Comparison of ENCODE assay signal across 9 cellular contexts in genomic region chr2:238321467-238321866, GRCh38. TPM values are rescaled to one million over a fixed set of nuclear protein-coding genes. Genes with fewer than 3 reads are reported as not detected.
DNase-seq lines count a peak whose midpoint lies in the region; ATAC-seq and TF ChIP-seq lines count a peak whose summit lies in the region.
"Had no signal": no experiment of that assay in that cellular context is flagged by ENCODE, and none has a peak within 500 bp of the region (broad histone marks: within the 10 kb centered on the region; RNA-seq: fewer than 3 reads in every experiment).

No MANE protein-coding gene starts in this region.

- H3K27me3 ChIP-seq in GM23338 (ENCODE audit: insufficient read depth), result peaks cover 7% of the 10 kb centered on the region

- no peaks in the 10 kb centered on the region for H4K20me1 ChIP-seq in GM23338 (replicated peaks; ENCODE audit: insufficient read depth)

- H3K4me1 ChIP-seq in GM23338 (ENCODE audit: insufficient read depth), result peaks cover 9% of the 10 kb centered on the region; the same call in 1 of the 2 replicates

- H3K4me3 ChIP-seq in GM23338, result peak overlapping the region; percentile 68
- peak overlapping the region; percentile 72 for H3K4me3 ChIP-seq in fibroblast of villous mesenchyme (ENCODE audit: low read depth, low read length)
- peak overlapping the region; percentile 59 for H3K4me3 ChIP-seq in skeletal muscle cell (ENCODE audit: low read depth, low read length)

- DNase-seq in GM23338 (ENCODE audit: low spot score) (no peak), T-cell (no peak), fibroblast of villous mesenchyme (ENCODE audit: low read depth) (no peak), skeletal muscle cell (ENCODE audit: low read depth) (no peak), mucosa of gallbladder (ENCODE audit: low spot score) (no peak), cerebellar nuclear complex (lab: John Stamatoyannopoulos, UW) (no peak), SHP77 treated with DMSO at 0.1 percent for 48 hours (lab: John Stamatoyannopoulos, UW) (no peak)
- DNase-seq in stimulated activated CD4-positive, alpha-beta T cell treated with anti-CD3 and anti-CD28 coated beads, Interleukin-12 subunit alpha, Interleukin-12 subunit beta, amount 100 ng/mL, for 4 hours, result no peak
- DNase-seq: NCI-H526 treated with DMSO at 0.1 percent for 48 hours had no signal

- H3K4me3 Mint-ChIP-seq in GM23338 (peak overlapping the region; percentile 86), T-cell (peak overlapping the region; percentile 71 to 81 (median 74))

- CTCF ChIA-PET in T-cell (lab: Charles Lee), result no interaction called here

- H3K4me2 ChIP-seq in GM23338, result peak overlapping the region; percentile 94

- H2AFZ ChIP-seq in GM23338, result 0 out of 2 replicates have a peak overlapping the region, but pooled peaks have one; percentile 63

- H3K36me3 Mint-ChIP-seq in GM23338 (ENCODE audit: low read depth) (no peaks in the 10 kb centered on the region; the same call in 2 of the 3 replicates), T-cell (peaks cover 14% of the 10 kb centered on the region)

- H3K9me2 ChIP-seq in GM23338 (ENCODE audit: insufficient read depth), result no peaks in the 10 kb centered on the region

- H3K27me3 Mint-ChIP-seq in GM23338 (ENCODE audit: insufficient read depth, low read depth, poor library complexity) (peaks cover 12% of the 10 kb centered on the region), T-cell (no peaks in the 10 kb centered on the region)

- no peaks in the 10 kb centered on the region for H3F3A ChIP-seq in GM23338 (replicated peaks; ENCODE audit: low read depth)

- H3K36me3 ChIP-seq in GM23338 (ENCODE audit: insufficient read depth), result no peaks in the 10 kb centered on the region

- 0 out of 2 replicates have a peak, but pooled peaks cover 13% of the 10 kb centered on the region for H3K79me2 ChIP-seq in GM23338 (replicated peaks; ENCODE audit: insufficient read depth)

- H3K4me1 Mint-ChIP-seq in GM23338 (peaks cover 9% of the 10 kb centered on the region; the same call in 2 of the 3 replicates), T-cell (peaks cover 16 to 24% (median 20%) of the 10 kb centered on the region in 3 donors)

- no peak overlapping the region for H3K27ac ChIP-seq in GM23338 (ENCODE audit: low read depth)

- ATAC-seq in GM23338, result no peak
- ATAC-seq in T-cell (replicated peaks in 1 of 4), result no peak

- TF ChIP-seq CTCF in GM23338 (conservative IDR thresholded peaks at IDR 0.05; ENCODE audit: low read depth in 2 of 2), result no peak
- TF ChIP-seq CTCF in fibroblast of villous mesenchyme (IDR thresholded peaks at IDR 0.05; ENCODE audit: insufficient read depth, low read depth, low read length), result no peak

- POLR2A ChIA-PET in T-cell (lab: Charles Lee), result interaction anchor here (0.6 kb wide), 2 partner anchors 35 to 243 kb away, joined by 3 to 5 read pairs; no protein-coding TSS in a partner anchor

- H3K9me3 Mint-ChIP-seq in GM23338 (peaks cover 3% of the 10 kb centered on the region; the same call in 1 of the 3 replicates), T-cell (no peaks in the 10 kb centered on the region)

- H3K27ac Mint-ChIP-seq in GM23338, result no peak overlapping the region
- H3K27ac Mint-ChIP-seq in T-cell, result peak overlapping the region in 1 of 2 donors; percentile 48

TF ChIP-seq in GM23338, 12 proteins besides CTCF, POLR2A, EP300 and RAD21:
- TF ChIP-seq ZNF114 (CRISPR knock-in tag; IDR thresholded peaks at IDR 0.05) (no peak), EZH2phosphoT487 (IDR thresholded peaks at IDR 0.05; ENCODE audit: unreplicated experiment) (no peak), ETS1 (IDR thresholded peaks at IDR 0.05) (no peak), ZNF331 (CRISPR knock-in tag; IDR thresholded peaks at IDR 0.05; ENCODE audit: low read depth) (no peak)

RNA-seq across cellular contexts. Expression of gene TRAF3IP1, which starts 1.1 kb away (rescaled TPM):
- 12.2 and 12.5 TPM in 2 replicates for total RNA-seq in GM23338 (2014; rRNA removed; shearing (Covaris generic))
- 20.0 and 20.7 TPM in 2 replicates for polyA plus RNA-seq in GM23338 (2016; fragmentation: Nextera tagmentation; extraction: Ambion mirVana)
- total RNA-seq in T-cell, result 10 to 100 TPM in 3 of 5 donors, 1 to 10 TPM in 2; 6.3 to 12.1 (median 11.8) TPM
- total RNA-seq in fibroblast of villous mesenchyme, result 7.8 and 8.4 TPM in 2 replicates
- total RNA-seq in mucosa of gallbladder, result 25.6 TPM

RNA-seq across cellular contexts. Expression of gene PER2, which starts 33.1 kb away (rescaled TPM):
- 4.6 TPM in 2 replicates for total RNA-seq in GM23338 (2014; rRNA removed; shearing (Covaris generic))
- 2.2 and 2.3 TPM in 2 replicates for polyA plus RNA-seq in GM23338 (2016; fragmentation: Nextera tagmentation; extraction: Ambion mirVana)
- total RNA-seq in T-cell (10 to 100 TPM in 4 of 5 donors, 1 to 10 TPM in 1; 9.3 to 24.5 (median 13.0) TPM), fibroblast of villous mesenchyme (4.3 and 4.5 TPM in 2 replicates), mucosa of gallbladder (29.8 TPM)
